ENCODE assay signal across 10 cellular contexts in the genomic region with DNA sequence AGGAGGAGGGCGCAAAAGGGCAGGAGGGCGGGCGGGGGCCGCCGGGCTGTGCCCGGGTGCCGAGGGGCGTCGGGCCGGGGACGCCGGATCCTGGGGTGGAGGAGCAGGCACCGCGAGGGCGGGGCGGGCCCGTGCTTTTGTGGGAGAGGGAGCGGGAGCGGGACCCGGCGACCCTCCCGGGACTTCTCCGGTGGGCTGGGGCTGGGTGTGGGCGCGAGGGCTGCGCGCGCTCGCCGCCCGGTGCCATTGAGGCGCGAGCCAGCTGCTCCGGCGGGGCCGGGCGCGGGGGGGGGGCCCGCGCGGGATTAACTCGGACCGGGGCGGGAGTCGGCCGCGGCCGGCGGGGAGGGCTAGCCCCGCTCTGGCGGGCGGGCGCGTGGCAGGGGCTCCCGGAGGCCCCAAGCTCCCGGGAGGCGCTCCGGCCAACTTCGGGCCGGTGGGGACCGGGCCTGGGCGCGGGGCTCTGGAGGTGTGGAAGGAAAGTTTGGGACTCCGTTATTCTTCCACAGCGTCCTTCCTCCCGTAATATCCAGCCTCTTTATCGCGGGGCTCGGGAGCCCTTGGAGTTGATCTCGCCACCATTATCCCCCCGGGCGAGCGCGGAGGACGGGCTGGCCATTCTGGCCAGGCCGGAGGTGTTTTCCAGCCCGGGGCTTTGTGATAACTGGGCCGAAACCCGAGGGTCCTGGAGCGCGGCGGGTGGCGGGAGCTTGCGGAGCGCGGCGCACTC. TPM values are rescaled to one million over a fixed set of nuclear protein-coding genes. Genes with fewer than 3 reads are reported as not detected.
DNase-seq lines count a peak whose midpoint lies in the region; ATAC-seq, FAIRE-seq and TF ChIP-seq lines count a peak whose summit lies in the region.
"Had no signal": no experiment of that assay in that cellular context is flagged by ENCODE, and none has a peak within 500 bp of the region (broad histone marks: within the 10 kb centered on the region; RNA-seq: fewer than 3 reads in every experiment).

No MANE protein-coding gene starts in this region.

- peak overlapping the region in 10 of 11 experiments; percentile 32 to 68 (median 57); a peak in 19 of 22 replicates for H3K27ac ChIP-seq in BLaER1 treated with 17β-estradiol and CSF1 and Interleukin-3, amounts not matched to agents 10 nM and 100 nM
- H3K27ac ChIP-seq in Karpas-422 (ENCODE audit: low read length) (no peak overlapping the region), endothelial cell of umbilical vein (ENCODE audit: insufficient read depth, low read depth, low read length) (no peak overlapping the region)

- no peaks in the 10 kb centered on the region for H3K36me3 ChIP-seq in BLaER1 treated with 17β-estradiol and CSF1 and Interleukin-3, amounts not matched to agents 10 nM and 100 nM
- H3K36me3 ChIP-seq in Karpas-422 (ENCODE audit: insufficient read depth, low read length) (no peaks in the 10 kb centered on the region), endothelial cell of umbilical vein (ENCODE audit: control insufficient read depth in 2 of 2, extremely low read depth in 1 of 2, insufficient read depth in 2 of 2, low read length in 2 of 2) (no peaks in the 10 kb centered on the region)

- H3K4me1 ChIP-seq in BLaER1 treated with 17β-estradiol and CSF1 and Interleukin-3, amounts not matched to agents 10 nM and 100 nM, result peaks cover 27 to 34% (median 30%) of the 10 kb centered on the region in 10 experiments
- H3K4me1 ChIP-seq in Karpas-422 (ENCODE audit: low read length) (peaks cover 12% of the 10 kb centered on the region), endothelial cell of umbilical vein (ENCODE audit: control insufficient read depth, extremely low read depth, insufficient read depth, low read length) (peaks cover 13% of the 10 kb centered on the region)

- H3K27me3 ChIP-seq in BLaER1 treated with 17β-estradiol and CSF1 and Interleukin-3, amounts not matched to agents 10 nM and 100 nM, result peaks cover 59 to 81% (median 73%) of the 10 kb centered on the region in 11 experiments
- H3K27me3 ChIP-seq in Karpas-422 (ENCODE audit: low read length) (no peaks in the 10 kb centered on the region), endothelial cell of umbilical vein (ENCODE audit: control insufficient read depth in 2 of 2, insufficient read depth in 2 of 2, low read length in 2 of 2) (peaks cover 40 to 54% of the 10 kb centered on the region in 2 experiments)

- H4K20me1 ChIP-seq in BLaER1 treated with 17β-estradiol and CSF1 and Interleukin-3, amounts not matched to agents 10 nM and 100 nM, result peaks cover 0 to 39% (median 10%) of the 10 kb centered on the region in 11 experiments; a peak in 6 of 22 replicates
- H4K20me1 ChIP-seq in Karpas-422 (ENCODE audit: insufficient read depth, low read depth, low read length), result no peaks in the 10 kb centered on the region
- no peaks in the 10 kb centered on the region for H4K20me1 ChIP-seq in endothelial cell of umbilical vein (replicated peaks; ENCODE audit: control insufficient read depth, extremely low read depth, insufficient read depth, low read length)

- peaks cover 3% of the 10 kb centered on the region for H3K27me3 Mint-ChIP-seq in nephron (ENCODE audit: low read depth)

- ATAC-seq in GM18868 (IDR thresholded peaks at IDR 0.05; ENCODE audit: unreplicated experiment), result no peak
- ATAC-seq: mucosa of descending colon had no signal

- H3K4me3 ChIP-seq in BLaER1 treated with 17β-estradiol and CSF1 and Interleukin-3, amounts not matched to agents 10 nM and 100 nM, result peak overlapping the region; percentile 65 to 77 (median 69)
- H3K4me3 ChIP-seq in Karpas-422 (ENCODE audit: low read length), result peak overlapping the region; percentile 60; the same call in 1 of the 2 replicates
- no peak overlapping the region for H3K4me3 ChIP-seq in endothelial cell of umbilical vein (replicated peaks in 1 of 3; ENCODE audit: insufficient read depth in 1 of 3, low read depth in 1 of 3, low read length in 3 of 3)
- H3K4me3 ChIP-seq: mucosa of descending colon had no signal

- peak overlapping the region; percentile 82 to 91 (median 88) for H3K4me3 Mint-ChIP-seq in nephron

- H3K79me2 ChIP-seq in Karpas-422 (ENCODE audit: low read length) (no peaks in the 10 kb centered on the region), endothelial cell of umbilical vein (ENCODE audit: control insufficient read depth, insufficient read depth, low read length) (no peaks in the 10 kb centered on the region)

- no peak for TF ChIP-seq POLR2A in endothelial cell of umbilical vein (IDR thresholded peaks at IDR 0.05; ENCODE audit: low read depth, low read length)

- TF ChIP-seq CTCF in endothelial cell of umbilical vein (IDR thresholded peaks at IDR 0.05; ENCODE audit: extremely low read depth in 1 of 2, insufficient read depth in 1 of 2, low read depth in 1 of 2, low read length in 2 of 2) (no peak), nephron (IDR thresholded peaks at IDR 0.05; ENCODE audit: unreplicated experiment in 3 of 3) (no peak)

- peak overlapping the region; percentile 91 to 99 (median 98) for H3K4me2 ChIP-seq in BLaER1 treated with 17β-estradiol and CSF1 and Interleukin-3, amounts not matched to agents 10 nM and 100 nM
- H3K4me2 ChIP-seq in Karpas-422 (ENCODE audit: low read depth, low read length, poor library complexity, severe bottlenecking) (peak overlapping the region; percentile 68), endothelial cell of umbilical vein (ENCODE audit: insufficient read depth, low read length) (peak overlapping the region; percentile 64)

- H3K9me1 ChIP-seq in endothelial cell of umbilical vein (replicated peaks; ENCODE audit: control insufficient read depth, extremely low read depth, insufficient read depth, low read length), result no peaks in the 10 kb centered on the region

- no peaks in the 10 kb centered on the region for H3K9me2 ChIP-seq in Karpas-422 (replicated peaks; ENCODE audit: insufficient read depth, low read length)

- no peak for FAIRE-seq in endothelial cell of umbilical vein (lab: Jason Lieb, UNC)
- FAIRE-seq: GM18507 had no signal

- BruUV-seq in endothelial cell of umbilical vein (replicated peaks; lab: Mats Ljungman, UMichigan), result no TSS peak

- no peak for DNase-seq in Karpas-422
- no peak for DNase-seq in endothelial cell of umbilical vein (ENCODE audit: low read depth, low spot score)
- no peak for DNase-seq in putamen (ENCODE audit: low spot score)
- no peak for DNase-seq in GF-D8 (lab: John Stamatoyannopoulos, UW)
- DNase-seq in GM19240 (ENCODE audit: insufficient read length, low spot score), result no peak

- H2AFZ ChIP-seq in Karpas-422 (ENCODE audit: low read length) (no peak overlapping the region), endothelial cell of umbilical vein (ENCODE audit: low read depth, low read length) (peak overlapping the region; percentile 42)

- H3K9me3 ChIP-seq in BLaER1 treated with 17β-estradiol and CSF1 and Interleukin-3, amounts not matched to agents 10 nM and 100 nM (replicated peaks in 1 of 11), result no peaks in the 10 kb centered on the region
- H3K9me3 ChIP-seq in Karpas-422 (ENCODE audit: low read length) (no peaks in the 10 kb centered on the region), endothelial cell of umbilical vein (replicated peaks; ENCODE audit: control insufficient read depth, insufficient read depth, low read length) (no peaks in the 10 kb centered on the region)
- H3K9me3 ChIP-seq: mucosa of descending colon had no signal

- dilution Hi-C loops in endothelial cell of umbilical vein (cut with MboI; ENCODE audit: extremely low pct_ligation_motif_present, low sequenced_read_pairs), result no loop called here

- peak overlapping the region; percentile 77 to 82 (median 79) for H3K27ac Mint-ChIP-seq in nephron

- peaks cover 39% of the 10 kb centered on the region for H3K4me1 Mint-ChIP-seq in nephron

- intact Hi-C loops in endothelial cell of umbilical vein (cut with micrococcal nuclease), result no loop called here

- CTCF ChIA-PET in endothelial cell of umbilical vein (lab: Charles Lee), result interaction anchor here (1.5 to 7.7 kb wide), 2 partner anchors 132 to 157 kb away, joined by 4 to 62 read pairs; no protein-coding TSS in a partner anchor

- POLR2A ChIA-PET in endothelial cell of umbilical vein (lab: Charles Lee), result no interaction called here

- peak overlapping the region; percentile 64 to 83 (median 74) for H3K9ac ChIP-seq in BLaER1 treated with 17β-estradiol and CSF1 and Interleukin-3, amounts not matched to agents 10 nM and 100 nM
- H3K9ac ChIP-seq in Karpas-422 (ENCODE audit: low read length) (peak overlapping the region; percentile 61), endothelial cell of umbilical vein (replicated peaks; ENCODE audit: extremely low read depth, insufficient read depth, low read length) (no peak overlapping the region)

- H3K36me3 Mint-ChIP-seq in nephron (ENCODE audit: low read depth), result no peaks in the 10 kb centered on the region

- H3K9me3 Mint-ChIP-seq in nephron, result no peaks in the 10 kb centered on the region

TF ChIP-seq in endothelial cell of umbilical vein, 7 proteins besides CTCF, POLR2A, EP300 and RAD21:
- TF ChIP-seq GATA2 (IDR thresholded peaks at IDR 0.05; ENCODE audit: insufficient read depth, insufficient read length, low read depth, low read length) (no peak), EZH2 (IDR thresholded peaks at IDR 0.05; ENCODE audit: borderline replicate concordance, low read depth, low read length, severe bottlenecking) (peak; percentile 98), MYC (IDR thresholded peaks at IDR 0.05; ENCODE audit: low read depth, low read length) (no peak)

RNA-seq across cellular contexts. Expression of a gene that starts 0.9 kb away (rescaled TPM):
- 1.6 TPM in 2 replicates for total RNA-seq in Karpas-422 (2014; rRNA removed; shearing (Covaris generic); ENCODE audit: low replicate concordance)
- total RNA-seq in endothelial cell of umbilical vein, result 2.1 TPM in 1 of 2 replicates, not detected in the other
- polyA plus RNA-seq in endothelial cell of umbilical vein, result 0.01 TPM in 1 of 2 replicates, not detected in the other
- polyA plus RNA-seq in endothelial cell of umbilical vein (2011; cell fraction: cytosol; rRNA removed), result not detected in 2 replicates
- 0.01 TPM in 1 of 2 replicates, not detected in the other for polyA plus RNA-seq in endothelial cell of umbilical vein (2011; cell fraction: nucleus; rRNA removed)
- polyA plus RNA-seq in endothelial cell of umbilical vein (2012), result 0.09 and 0.12 TPM in 2 replicates
- polyA minus RNA-seq in endothelial cell of umbilical vein, result not detected in 2 replicates
- polyA minus RNA-seq in endothelial cell of umbilical vein (2011; cell fraction: cytosol; rRNA and poly(A)+ RNA removed), result not detected
- polyA minus RNA-seq in endothelial cell of umbilical vein (2011; cell fraction: nucleus; rRNA and poly(A)+ RNA removed), result not detected in 2 replicates

Comparison
In these comparisons a context has a peak if more than half of its experiments do, and no peak if none do; other contexts are left out.
1. H3K27ac ChIP-seq: peak in BLaER1 treated with 17β-estradiol and CSF1 and Interleukin-3, amounts not matched to agents 10 nM and 100 nM (10 of 11); none in Karpas-422 (single experiment) and endothelial cell of umbilical vein (single experiment).
2. H3K4me3 ChIP-seq: peak in BLaER1 treated with 17β-estradiol and CSF1 and Interleukin-3, amounts not matched to agents 10 nM and 100 nM (10 of 10) and Karpas-422 (single experiment); none in endothelial cell of umbilical vein (0 of 3).
3. Peak in every context shown above with its lines, with median percentiles within 50 percentile points of each other: H3K4me2 ChIP-seq.